In the genomic region with DNA sequence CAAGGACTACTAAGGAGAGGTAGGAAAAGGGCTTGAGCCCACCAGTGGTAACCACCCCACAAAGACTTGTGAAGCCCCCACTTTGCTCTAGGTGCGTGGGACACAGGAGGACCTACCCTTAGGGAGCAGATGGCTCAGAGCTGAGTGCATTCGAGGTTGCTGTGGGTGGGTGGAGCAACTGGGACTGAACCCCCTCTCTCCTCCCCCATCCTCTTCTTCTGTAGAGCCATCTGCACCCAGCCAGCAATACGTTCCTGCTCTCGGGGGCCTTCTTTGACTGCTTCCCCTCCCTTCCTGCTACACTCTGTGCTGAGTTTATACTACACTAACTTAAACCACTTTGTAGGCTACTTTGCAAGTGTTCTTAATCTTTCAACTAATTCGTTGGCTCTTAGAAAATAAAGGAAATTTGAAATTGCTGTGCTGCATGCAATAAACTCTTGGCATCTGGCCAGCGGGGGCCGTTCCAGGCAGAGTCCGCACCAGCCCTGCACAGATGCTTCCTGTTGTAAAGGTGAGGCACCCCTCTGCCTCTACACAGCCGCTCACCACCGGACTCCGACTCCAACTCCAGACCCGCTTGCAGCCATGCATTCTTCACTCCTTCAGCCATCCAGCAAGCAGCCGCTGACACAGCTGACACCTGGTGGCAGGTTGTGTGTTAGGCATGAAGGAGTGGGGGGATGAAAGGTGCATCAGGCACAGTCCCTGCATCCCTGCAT, we compare ENCODE assay signal across 8 cellular contexts. TPM values are rescaled to one million over a fixed set of nuclear protein-coding genes. Genes with fewer than 3 reads are reported as not detected.
DNase-seq lines count a peak whose midpoint lies in the region; ATAC-seq and TF ChIP-seq lines count a peak whose summit lies in the region.

No MANE protein-coding gene starts in this region.

- H3K4me3 Mint-ChIP-seq in memory B cell = no peak overlapping the region

- TF ChIP-seq POLR2A in thyroid gland (IDR thresholded peaks at IDR 0.05) = no peak

- H3K4me1 ChIP-seq in DND-41 (ENCODE audit: insufficient read depth, low read length) (peaks cover 12% of the 10 kb centered on the region), Loucy (ENCODE audit: insufficient read depth, low read length, poor library complexity, severe bottlenecking) (peaks cover 85% of the 10 kb centered on the region), thyroid gland (peaks cover 0 to 6% of the 10 kb centered on the region in 2 donors)

- ATAC-seq in DND-41 (ENCODE audit: insufficient read depth, low read depth) (peak; percentile 75), memory B cell (ENCODE audit: low read depth) (peak; percentile 44), HG02763 (IDR thresholded peaks at IDR 0.05; ENCODE audit: unreplicated experiment) (no peak)

- H3K4me3 ChIP-seq in DND-41 (ENCODE audit: low read depth in 1 of 2, low read length in 2 of 2) = no peak overlapping the region
- peak overlapping the region; percentile 64 for H3K4me3 ChIP-seq in Loucy (ENCODE audit: low read length, poor library complexity, severe bottlenecking)
- H3K4me3 ChIP-seq in thyroid gland (replicated peaks in 1 of 3) = no peak overlapping the region

- H3K27ac Mint-ChIP-seq in memory B cell = no peak overlapping the region

- no peak overlapping the region for H2AFZ ChIP-seq in DND-41 (ENCODE audit: low read depth, low read length)
- no peak overlapping the region for H2AFZ ChIP-seq in Loucy (ENCODE audit: low read length)

- DNase-seq in DND-41 = peak; percentile 44
- DNase-seq in T-helper 9 cell = peak; percentile 15
- peak; percentile 27 to 33 for DNase-seq in cerebellar nuclear complex (lab: John Stamatoyannopoulos, UW)
- DNase-seq in memory B cell (ENCODE audit: low spot score in 2 of 2) = no peak
- DNase-seq in thyroid gland = peak; percentile 59 to 60
- DNase-seq in activated CD4-positive, CD25-positive, alpha-beta regulatory T cell (lab: John Stamatoyannopoulos, UW) = no peak

- H3K79me2 ChIP-seq in DND-41 (ENCODE audit: insufficient read depth, low read length) = no peaks in the 10 kb centered on the region
- H3K79me2 ChIP-seq in Loucy (ENCODE audit: insufficient read depth, low read length) = no peaks in the 10 kb centered on the region

- H3K9ac ChIP-seq in DND-41 (ENCODE audit: low read depth, low read length) = no peak overlapping the region
- H3K9ac ChIP-seq in Loucy (ENCODE audit: low read depth, low read length, poor library complexity, severe bottlenecking) = peak overlapping the region; percentile 94

- 20 to 26% methylated on average over 11 of the region's 13 CpGs for WGBS in thyroid gland, 2 donors

- H3K36me3 Mint-ChIP-seq in memory B cell = no peaks in the 10 kb centered on the region

- H3F3A ChIP-seq in Loucy (ENCODE audit: low read depth) = peaks cover 29% of the 10 kb centered on the region

- TF ChIP-seq CTCF in DND-41 (IDR thresholded peaks at IDR 0.05; ENCODE audit: borderline replicate concordance, extremely low read depth, low read length, poor library complexity, severe bottlenecking) (peak; percentile 72), Loucy (conservative IDR thresholded peaks at IDR 0.05; ENCODE audit: low read length) (peak; percentile 93), thyroid gland (IDR thresholded peaks at IDR 0.05) (peak in 5 of 6 experiments; percentile 25 to 57 (median 47))

- intact Hi-C loops in thyroid gland (cut with DNase I) = loop anchor here (5.0 kb wide), 1 partner anchor 200 kb away; no protein-coding TSS in a partner anchor

- H3K4me2 ChIP-seq in DND-41 (ENCODE audit: insufficient read depth, low read length) (peak overlapping the region; percentile 31; the same call in 1 of the 2 replicates), Loucy (ENCODE audit: low read depth, low read length, poor library complexity, severe bottlenecking) (peak overlapping the region; percentile 77)

- no peaks in the 10 kb centered on the region for H3K9me3 Mint-ChIP-seq in memory B cell

- H4K20me1 ChIP-seq in DND-41 (ENCODE audit: insufficient read depth, low read length) (peaks cover 7% of the 10 kb centered on the region), Loucy (ENCODE audit: insufficient read depth, low read length, poor library complexity, severe bottlenecking) (no peaks in the 10 kb centered on the region)

- H3K27ac ChIP-seq in DND-41 (ENCODE audit: low read length) (no peak overlapping the region), thyroid gland (no peak overlapping the region)

- H3K9me2 ChIP-seq in Loucy (replicated peaks; ENCODE audit: low read depth, low read length) = no peaks in the 10 kb centered on the region

- peaks cover 33% of the 10 kb centered on the region for H3K27me3 ChIP-seq in DND-41 (ENCODE audit: insufficient read depth, low read length, poor library complexity)
- no peaks in the 10 kb centered on the region for H3K27me3 ChIP-seq in Loucy (ENCODE audit: insufficient read depth, low read length, poor library complexity, severe bottlenecking)
- no peaks in the 10 kb centered on the region for H3K27me3 ChIP-seq in thyroid gland

- H3K9me3 ChIP-seq in DND-41 (ENCODE audit: insufficient read depth, low read length, severe bottlenecking) = no peaks in the 10 kb centered on the region
- H3K9me3 ChIP-seq in Loucy (ENCODE audit: insufficient read depth, low read depth, low read length) = no peaks in the 10 kb centered on the region
- H3K9me3 ChIP-seq in thyroid gland = no peaks in the 10 kb centered on the region

- H3K36me3 ChIP-seq in DND-41 (ENCODE audit: insufficient read depth, low read length) (no peaks in the 10 kb centered on the region), Loucy (ENCODE audit: insufficient read depth, low read length) (no peaks in the 10 kb centered on the region), thyroid gland (no peaks in the 10 kb centered on the region)

- H3K4me1 Mint-ChIP-seq in memory B cell = peaks cover 5% of the 10 kb centered on the region

- peaks cover 22% of the 10 kb centered on the region for H3K27me3 Mint-ChIP-seq in memory B cell

RNA-seq across cellular contexts. Expression of a gene that starts 57.2 kb away (rescaled TPM):
- total RNA-seq in thyroid gland = under 1 TPM in 1 of 4 donors, not detected in 3; 0.29 TPM

Comparison
In these comparisons a context has a peak if more than half of its experiments do, and no peak if none do; other contexts are left out.
1. DNase-seq: peak in DND-41 (single experiment), T-helper 9 cell (single experiment), cerebellar nuclear complex (2 of 2) and thyroid gland (2 of 2); none in memory B cell (0 of 2) and activated CD4-positive, CD25-positive, alpha-beta regulatory T cell (0 of 4).
2. Peak in every context shown above with its lines, with median percentiles within 50 percentile points of each other: CTCF ChIP-seq.